16 cellular contexts compared by ENCODE assay signal in the genomic region with DNA sequence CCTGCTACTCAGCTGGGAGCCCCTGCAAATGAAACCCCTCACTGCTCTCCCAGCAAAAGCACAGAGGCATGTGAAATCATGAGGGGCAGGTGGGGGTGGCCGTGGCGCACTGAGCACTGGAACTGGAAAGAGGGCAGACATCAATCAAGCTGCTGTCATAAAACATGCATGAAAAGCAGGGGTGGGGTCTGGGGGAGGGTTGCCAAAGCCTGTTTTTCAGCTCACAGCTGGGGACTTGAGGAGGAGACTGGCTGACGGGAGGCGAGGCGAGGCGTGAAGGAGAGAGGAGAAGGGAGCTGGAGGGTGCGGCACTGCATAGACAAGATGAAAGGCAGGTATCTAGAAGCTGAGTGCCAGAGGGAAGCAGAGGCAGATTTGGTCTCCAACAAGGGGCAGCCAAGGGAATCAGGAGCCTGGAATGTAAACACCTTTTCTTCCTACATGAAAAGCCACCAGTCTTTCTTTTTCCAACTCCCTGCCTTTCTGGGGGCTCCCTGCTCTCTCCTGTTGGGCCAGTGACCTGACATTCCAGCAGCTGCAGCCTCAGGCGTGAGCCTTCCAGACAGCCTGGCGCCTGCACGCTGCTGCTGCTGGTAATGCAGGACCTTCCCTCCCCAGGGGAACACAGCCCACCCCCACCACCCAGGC.
DNase-seq lines count a peak whose midpoint lies in the region; ATAC-seq and TF ChIP-seq lines count a peak whose summit lies in the region.
"Had no signal": no experiment of that assay in that cellular context is flagged by ENCODE, and none has a peak within 500 bp of the region (broad histone marks: within the 10 kb centered on the region; RNA-seq: fewer than 3 reads in every experiment).

No MANE protein-coding gene starts in this region.

- H2BK15ac ChIP-seq in H9 (ENCODE audit: low read depth, low read length), result no peak overlapping the region

- H3T11ph ChIP-seq in H9 (ENCODE audit: low read length), result no peak overlapping the region

- TF ChIP-seq CTCF in H9 (conservative IDR thresholded peaks at IDR 0.05) (peak; percentile 38), gastroesophageal sphincter (IDR thresholded peaks at IDR 0.05) (peak in 1 of 4 experiments; percentile 38), progenitor cell of endocrine pancreas (IDR thresholded peaks at IDR 0.05; ENCODE audit: unreplicated experiment) (peak; percentile 17)

- ATAC-seq in gastroesophageal sphincter, result peak; percentile 10
- ATAC-seq in GM18498 (IDR thresholded peaks at IDR 0.05; ENCODE audit: unreplicated experiment), result no peak
- no peak for ATAC-seq in GM19463 (IDR thresholded peaks at IDR 0.05; ENCODE audit: unreplicated experiment)
- ATAC-seq in HG03354 (IDR thresholded peaks at IDR 0.05; ENCODE audit: poor library complexity, severe bottlenecking, unreplicated experiment), result no peak
- ATAC-seq: activated CD4-positive, alpha-beta T cell treated with anti-CD3 and anti-CD28 coated beads for 36 hours had no signal

- no peak overlapping the region for H3K4me2 ChIP-seq in H9 (ENCODE audit: insufficient read depth, insufficient read length, low read length)

- H2AFZ ChIP-seq in H9 (ENCODE audit: low read length), result no peak overlapping the region

- H3K23me2 ChIP-seq in H9 (ENCODE audit: insufficient read length, low read depth, low read length, poor library complexity, severe bottlenecking), result no peaks in the 10 kb centered on the region

- no peaks in the 10 kb centered on the region for H3K9me3 ChIP-seq in H9 (ENCODE audit: control insufficient read depth, low read depth, low read length)
- no peaks in the 10 kb centered on the region for H3K9me3 ChIP-seq in gastroesophageal sphincter
- H3K9me3 ChIP-seq: SJSA1 had no signal

- no peak overlapping the region for H2AK5ac ChIP-seq in H9 (ENCODE audit: insufficient read length, low read length)

- no CpG with 5 or more reads among the region's 10 CpGs for WGBS in H9 (ENCODE audit: extremely low coverage, insufficient read length, low lambda C conversion rate)
- WGBS in gastroesophageal sphincter (ENCODE audit: low coverage in 1 of 2), 2 donors, result 0 to 16% methylated on average over 1 to 8 of the region's 10 CpGs

- H3K4me3 Mint-ChIP-seq in H9 (peak overlapping the region; percentile 37 to 61; a peak in 3 of 5 replicates), progenitor cell of endocrine pancreas (ENCODE audit: low read depth) (no peak overlapping the region)
- H3K4me3 Mint-ChIP-seq: activated CD4-positive, alpha-beta T cell treated with anti-CD3 and anti-CD28 coated beads for 36 hours; CD8-positive, alpha-beta memory T cell had no signal

- H3K27ac ChIP-seq in H9 (ENCODE audit: insufficient read length, low read depth, low read length) (no peak overlapping the region), gastroesophageal sphincter (peak overlapping the region in 3 of 4 donors; percentile 63 to 70 (median 65))
- H3K27ac ChIP-seq: SJSA1 had no signal

- no peak overlapping the region for H2BK20ac ChIP-seq in H9 (ENCODE audit: low read depth, low read length, poor library complexity, severe bottlenecking)

- H3K4me1 Mint-ChIP-seq in H9 (peaks cover 57 to 61% of the 10 kb centered on the region in 2 experiments), progenitor cell of endocrine pancreas (ENCODE audit: low read depth) (peaks cover 14% of the 10 kb centered on the region)
- H3K4me1 Mint-ChIP-seq: activated CD4-positive, alpha-beta T cell treated with anti-CD3 and anti-CD28 coated beads for 36 hours; CD8-positive, alpha-beta memory T cell had no signal

- H3K9ac ChIP-seq in H9 (ENCODE audit: extremely low read depth, insufficient read length, low read length), result no peak overlapping the region

- H3K27ac Mint-ChIP-seq in H9, result peak overlapping the region; percentile 94 to 97 (median 96)
- peak overlapping the region; percentile 78 for H3K27ac Mint-ChIP-seq in progenitor cell of endocrine pancreas
- H3K27ac Mint-ChIP-seq: activated CD4-positive, alpha-beta T cell treated with anti-CD3 and anti-CD28 coated beads for 36 hours; CD8-positive, alpha-beta memory T cell had no signal

- no peak for TF ChIP-seq EP300 in gastroesophageal sphincter (IDR thresholded peaks at IDR 0.05)

- H3K4ac ChIP-seq in H9 (ENCODE audit: low read depth, low read length), result no peak overlapping the region

- no peak for TF ChIP-seq POLR2A in gastroesophageal sphincter (IDR thresholded peaks at IDR 0.05)

- H4K5ac ChIP-seq in H9 (ENCODE audit: insufficient read length, low read depth, low read length), result no peak overlapping the region

- no peaks in the 10 kb centered on the region for H3K79me1 ChIP-seq in H9 (ENCODE audit: insufficient read depth, low read depth, low read length, poor library complexity, severe bottlenecking)

- H3K27me3 ChIP-seq in H9 (ENCODE audit: insufficient read depth, low read length) (no peaks in the 10 kb centered on the region), gastroesophageal sphincter (no peaks in the 10 kb centered on the region)

- H2BK5ac ChIP-seq in H9 (ENCODE audit: insufficient read length, low read length), result no peak overlapping the region

- no peak overlapping the region for H4K91ac ChIP-seq in H9 (ENCODE audit: insufficient read length, low read depth, low read length)

- no peaks in the 10 kb centered on the region for H3K36me3 ChIP-seq in gastroesophageal sphincter
- H3K36me3 ChIP-seq: SJSA1 had no signal

- H3K27me3 Mint-ChIP-seq in H9 (ENCODE audit: low read depth) (no peaks in the 10 kb centered on the region), progenitor cell of endocrine pancreas (peaks cover 18% of the 10 kb centered on the region)

- H3K23ac ChIP-seq in H9 (ENCODE audit: insufficient read length, low read depth, low read length), result no peak overlapping the region

- H3K36me3 Mint-ChIP-seq in H9 (ENCODE audit: insufficient read depth in 1 of 3, low read depth in 3 of 3), result peaks cover 0 to 4% (median 2%) of the 10 kb centered on the region in 3 experiments; a peak in 1 of 7 replicates
- H3K36me3 Mint-ChIP-seq in progenitor cell of endocrine pancreas (ENCODE audit: insufficient read depth), result no peaks in the 10 kb centered on the region
- H3K36me3 Mint-ChIP-seq: CD8-positive, alpha-beta memory T cell had no signal

- H3K79me2 ChIP-seq in H9 (ENCODE audit: insufficient read depth, low read length), result no peaks in the 10 kb centered on the region

- H4K8ac ChIP-seq in H9 (replicated peaks; ENCODE audit: insufficient read length, low read depth, low read length), result no peak overlapping the region

- H3K4me3 ChIP-seq in gastroesophageal sphincter, result no peak overlapping the region
- H3K4me3 ChIP-seq: SJSA1 had no signal

- H3K9me3 Mint-ChIP-seq in H9 (no peaks in the 10 kb centered on the region), progenitor cell of endocrine pancreas (ENCODE audit: low read depth) (no peaks in the 10 kb centered on the region)

- H3K4me1 ChIP-seq in H9 (ENCODE audit: insufficient read depth, low read length) (no peaks in the 10 kb centered on the region; the same call in 1 of the 2 replicates), gastroesophageal sphincter (peaks cover 0 to 52% (median 21%) of the 10 kb centered on the region in 3 donors)
- H3K4me1 ChIP-seq: SJSA1 had no signal

- H3K56ac ChIP-seq in H9 (ENCODE audit: insufficient read length, low read depth, low read length), result no peak overlapping the region

- no peaks in the 10 kb centered on the region for H4K20me1 ChIP-seq in H9 (ENCODE audit: control insufficient read depth, insufficient read depth, insufficient read length)

- no peak overlapping the region for H3K18ac ChIP-seq in H9 (ENCODE audit: insufficient read length, low read depth, low read length)

- no peak overlapping the region for H3K14ac ChIP-seq in H9 (ENCODE audit: insufficient read depth, low read length)

- DNase-seq in H9 (peak; percentile 62), NCI-H345 (lab: John Stamatoyannopoulos, UW) (peak; percentile 26), progenitor cell of endocrine pancreas (ENCODE audit: low spot score, unreplicated experiment) (no peak), NCI-H2196 (lab: John Stamatoyannopoulos, UW; ENCODE audit: unreplicated experiment) (no peak)
- DNase-seq: activated CD4-positive, alpha-beta T cell treated with anti-CD3 and anti-CD28 coated beads for 36 hours; activated effector memory CD4-positive, alpha-beta T cell treated with Interleukin-2 at 50 U/mL for 16 hours; CD8-positive, alpha-beta memory T cell; cerebellar nuclear complex; NCI-H2081; stimulated activated CD4-positive, alpha-beta T cell treated with anti-CD3 and anti-CD28 coated beads, Interleukin-15, amount 100 ng/mL, for 24 hours; stimulated activated naive CD4-positive, alpha-beta T cell had no signal

- H2BK12ac ChIP-seq in H9 (ENCODE audit: insufficient read length, low read depth, low read length), result no peak overlapping the region

- H2BK120ac ChIP-seq in H9 (ENCODE audit: low read depth, low read length, poor library complexity, severe bottlenecking), result no peak overlapping the region

Comparison
In these comparisons a context has a peak if more than half of its experiments do, and no peak if none do; other contexts are left out.
1. DNase-seq: peak in H9 (single experiment) and NCI-H345 (single experiment); none in progenitor cell of endocrine pancreas (single experiment) and NCI-H2196 (single experiment).